21 cellular contexts compared by ENCODE assay signal in genomic region chr14:87934185-87934584, GRCh38. TPM values are rescaled to one million over a fixed set of nuclear protein-coding genes. Genes with fewer than 3 reads are reported as not detected.
DNase-seq lines count a peak whose midpoint lies in the region; ATAC-seq and TF ChIP-seq lines count a peak whose summit lies in the region.
"Had no signal": no experiment of that assay in that cellular context is flagged by ENCODE, and none has a peak within 500 bp of the region (broad histone marks: within the 10 kb centered on the region; RNA-seq: fewer than 3 reads in every experiment).

No MANE protein-coding gene starts in this region.

- ATAC-seq in HG03045 (IDR thresholded peaks at IDR 0.05; ENCODE audit: unreplicated experiment) = no peak
- ATAC-seq: gastrocnemius medialis, mucosa of descending colon had no signal

- no peaks in the 10 kb centered on the region for H3K9me3 ChIP-seq in WERI-Rb-1 (ENCODE audit: severe bottlenecking)
- H3K9me3 ChIP-seq: gastrocnemius medialis, mucosa of descending colon, tibial nerve had no signal

- H3K27me3 ChIP-seq in WERI-Rb-1 (ENCODE audit: insufficient read depth, low read depth, severe bottlenecking) = no peaks in the 10 kb centered on the region
- H3K27me3 ChIP-seq in kidney epithelial cell (ENCODE audit: control insufficient read depth, insufficient read depth, low read length) = no peaks in the 10 kb centered on the region
- H3K27me3 ChIP-seq: gastrocnemius medialis, tibial nerve had no signal

- H3K36me3 ChIP-seq in WERI-Rb-1 = no peaks in the 10 kb centered on the region
- H3K36me3 ChIP-seq in kidney epithelial cell (ENCODE audit: control insufficient read depth, insufficient read depth, low read length) = no peaks in the 10 kb centered on the region

- no peak overlapping the region for H3K27ac ChIP-seq in WERI-Rb-1
- H3K27ac ChIP-seq: gastrocnemius medialis, tibial nerve had no signal

- TF ChIP-seq CTCF in WERI-Rb-1 (IDR thresholded peaks at IDR 0.05; ENCODE audit: low read depth, low read length) = peak; percentile 39; the same call in 1 of the 2 replicates
- TF ChIP-seq CTCF in kidney epithelial cell (IDR thresholded peaks at IDR 0.05; ENCODE audit: insufficient read depth, low read length, poor library complexity, severe bottlenecking) = peak; percentile 18

- H3K4me3 ChIP-seq in WERI-Rb-1 (ENCODE audit: low read depth, low read length) (no peak overlapping the region), kidney epithelial cell (ENCODE audit: low read depth, low read length) (no peak overlapping the region)
- H3K4me3 ChIP-seq: gastrocnemius medialis, mucosa of descending colon, tibial nerve had no signal

- peak; percentile 38 for DNase-seq in NCI-H510A treated with DMSO at 0.1 percent for 48 hours (lab: John Stamatoyannopoulos, UW)
- no peak for DNase-seq in NCI-H510A (lab: John Stamatoyannopoulos, UW)
- peak; percentile 5 for DNase-seq in LHCN-M2 (ENCODE audit: low read depth)
- peak; percentile 8 for DNase-seq in WERI-Rb-1
- no peak for DNase-seq in kidney epithelial cell (ENCODE audit: low read depth)
- no peak for DNase-seq in inferior parietal cortex (ENCODE audit: extremely low spot score)
- no peak for DNase-seq in NK-92 (lab: John Stamatoyannopoulos, UW; ENCODE audit: unreplicated experiment)
- DNase-seq: ACHN; activated CD4-positive, alpha-beta memory T cell treated with anti-CD3 and anti-CD28 coated beads, Interleukin-2, amount 10 ng/mL, durations not matched to agents 7 days and 5 days; activated effector memory CD4-positive, alpha-beta T cell treated with Interleukin-2 at 50 U/mL for 16 hours; Calu3; effector memory CD4-positive, alpha-beta T cell; gastrocnemius medialis; mucosa of descending colon; NCI-H2171 treated with DMSO at 0.1 percent for 48 hours; posterior cingulate gyrus; RPMI8226; stimulated activated CD4-positive, alpha-beta T cell treated with anti-CD3 and anti-CD28 coated beads, Interleukin-15, amount 100 ng/mL, for 24 hours; T1000 had no signal

RNA-seq across cellular contexts. Expression of gene GALC, which starts 58.8 kb away (rescaled TPM):
- total RNA-seq in LHCN-M2 (2014; rRNA removed) (22.2 and 23.4 TPM in 2 replicates), kidney epithelial cell (32.3 and 33.3 TPM in 2 replicates)
- polyA plus RNA-seq in LHCN-M2 (2012) = 7.1 TPM

Comparison
In these comparisons a context has a peak if more than half of its experiments do, and no peak if none do; other contexts are left out.
1. DNase-seq: peak in NCI-H510A treated with DMSO at 0.1 percent for 48 hours (single experiment), LHCN-M2 (single experiment) and WERI-Rb-1 (single experiment); none in NCI-H510A (single experiment), kidney epithelial cell (single experiment), inferior parietal cortex (single experiment) and NK-92 (single experiment).